In the genomic region with DNA sequence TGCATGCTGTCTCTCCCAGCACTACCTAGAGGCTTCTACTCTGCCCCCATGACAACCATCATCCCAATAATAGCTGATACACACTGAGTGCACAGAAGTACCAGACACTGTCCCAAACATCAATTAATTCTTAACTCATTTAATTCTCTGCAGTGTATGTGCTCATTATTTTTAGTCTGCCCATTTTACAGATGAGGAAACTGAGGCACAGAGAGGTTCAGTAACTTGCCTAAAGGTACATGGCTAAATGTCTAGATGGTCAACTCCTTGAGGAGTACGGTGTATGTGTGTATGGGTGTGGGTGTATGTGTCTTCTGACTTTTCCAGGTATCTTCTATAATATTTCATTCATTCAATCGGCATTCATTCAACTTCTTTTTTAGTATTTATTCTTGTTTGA, we compare ENCODE assay signal across 2 cellular contexts.
A peak's percentile ranks its signal among the peaks of the same experiment; 100 is the strongest.
TF ChIP-seq lines count a peak whose summit lies in the region.

No MANE protein-coding gene starts in this region.

TF ChIP-seq in HepG2, 621 proteins besides CTCF, POLR2A, EP300 and RAD21:
- no peak for TF ChIP-seq THYN1 (CRISPR knock-in tag; IDR thresholded peaks at IDR 0.05; ENCODE audit: borderline replicate concordance, low read depth)
- peak; percentile 84 for TF ChIP-seq ZNF629 (CRISPR knock-in tag; conservative IDR thresholded peaks at IDR 0.05)
- TF ChIP-seq, protein P1, sequence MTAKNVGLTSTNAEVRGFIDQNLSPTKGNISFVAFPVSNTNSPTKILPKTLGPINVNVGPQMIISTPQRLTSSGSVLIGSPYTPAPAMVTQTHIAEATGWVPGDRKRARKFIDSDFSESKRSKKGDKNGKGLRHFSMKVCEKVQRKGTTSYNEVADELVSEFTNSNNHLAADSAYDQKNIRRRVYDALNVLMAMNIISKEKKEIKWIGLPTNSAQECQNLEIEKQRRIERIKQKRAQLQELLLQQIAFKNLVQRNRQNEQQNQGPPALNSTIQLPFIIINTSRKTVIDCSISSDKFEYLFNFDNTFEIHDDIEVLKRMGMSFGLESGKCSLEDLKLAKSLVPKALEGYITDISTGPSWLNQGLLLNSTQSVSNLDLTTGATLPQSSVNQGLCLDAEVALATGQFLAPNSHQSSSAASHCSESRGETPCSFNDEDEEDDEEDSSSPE (CRISPR knock-in tag; IDR thresholded peaks at IDR 0.05): no peak
TF ChIP-seq in HepG2: peak in this region for 1.

TF ChIP-seq in K562, 482 proteins besides CTCF, POLR2A, EP300 and RAD21:
- peak; percentile 72 for TF ChIP-seq RBM25 (IDR thresholded peaks at IDR 0.05; ENCODE audit: low read depth, low read length, severe bottlenecking)
- no peak for TF ChIP-seq CBX1 (IDR thresholded peaks at IDR 0.05; ENCODE audit: low read depth)
